Comparison of ENCODE assay signal across 8 cellular contexts in the genomic region with DNA sequence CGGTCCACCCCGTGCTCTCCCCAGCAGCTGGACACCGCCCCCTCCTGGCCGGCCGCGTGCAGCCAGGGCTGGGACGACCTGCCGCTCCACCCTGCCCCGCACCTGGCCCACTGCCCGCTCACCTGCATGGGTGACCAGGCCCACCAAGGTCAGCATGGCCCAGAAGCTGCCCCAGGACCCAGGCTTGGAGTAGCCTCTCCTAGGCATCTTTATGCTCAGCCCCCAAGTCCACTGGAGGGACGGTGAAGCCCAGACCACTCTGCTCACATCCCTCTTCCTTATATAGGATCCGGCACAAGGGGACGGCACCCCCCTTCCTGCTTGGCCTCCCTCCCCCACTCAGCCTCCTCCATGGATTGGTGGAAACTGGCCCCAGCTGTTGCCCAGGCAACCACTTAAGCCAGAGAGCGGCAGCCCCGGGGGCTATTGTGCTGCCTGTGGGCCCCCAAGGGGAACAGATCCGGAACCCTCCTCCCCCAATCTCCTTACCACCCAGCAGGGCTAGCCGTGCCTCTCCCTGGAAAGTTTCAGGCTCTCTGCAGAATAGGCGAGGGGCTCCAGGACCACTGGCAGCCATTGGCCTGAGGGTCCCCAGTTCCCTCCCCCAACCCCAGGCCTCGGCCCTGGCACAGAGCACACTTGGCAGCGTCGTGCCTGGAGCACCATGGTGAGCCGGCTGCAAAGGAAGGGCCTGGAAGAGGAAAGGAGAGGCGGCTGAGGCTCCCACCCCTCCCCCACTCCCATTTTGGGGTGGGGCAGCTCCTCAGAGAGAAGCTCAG. TPM values are rescaled to one million over a fixed set of nuclear protein-coding genes. Genes with fewer than 3 reads are reported as not detected.
DNase-seq lines count a peak whose midpoint lies in the region; ATAC-seq and TF ChIP-seq lines count a peak whose summit lies in the region.

A gene with protein sequence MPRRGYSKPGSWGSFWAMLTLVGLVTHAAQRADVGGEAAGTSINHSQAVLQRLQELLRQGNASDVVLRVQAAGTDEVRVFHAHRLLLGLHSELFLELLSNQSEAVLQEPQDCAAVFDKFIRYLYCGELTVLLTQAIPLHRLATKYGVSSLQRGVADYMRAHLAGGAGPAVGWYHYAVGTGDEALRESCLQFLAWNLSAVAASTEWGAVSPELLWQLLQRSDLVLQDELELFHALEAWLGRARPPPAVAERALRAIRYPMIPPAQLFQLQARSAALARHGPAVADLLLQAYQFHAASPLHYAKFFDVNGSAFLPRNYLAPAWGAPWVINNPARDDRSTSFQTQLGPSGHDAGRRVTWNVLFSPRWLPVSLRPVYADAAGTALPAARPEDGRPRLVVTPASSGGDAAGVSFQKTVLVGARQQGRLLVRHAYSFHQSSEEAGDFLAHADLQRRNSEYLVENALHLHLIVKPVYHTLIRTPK (minus strand): TSS at position 256 of the 779 bp plus-strand sequence. CDS start 49 bp downstream, at position 207.

- no peaks in the 10 kb centered on the region for H3K27me3 ChIP-seq in neuron (ENCODE audit: insufficient read depth, low read length)

- peak; percentile 83 for DNase-seq in DMS79 treated with DMSO at 0.1 percent for 48 hours (lab: John Stamatoyannopoulos, UW)
- DNase-seq in NCI-H128 (lab: John Stamatoyannopoulos, UW; ENCODE audit: unreplicated experiment), result peak; percentile 79
- peak; percentile 71 for DNase-seq in activated CD8-positive, alpha-beta memory T cell treated with anti-CD3 and anti-CD28 coated beads for 24 hours
- peak; percentile 21 for DNase-seq in fibroblast of villous mesenchyme (ENCODE audit: low read depth)
- no peak for DNase-seq in AML-193 (lab: John Stamatoyannopoulos, UW)

- TF ChIP-seq CTCF in fibroblast of villous mesenchyme (IDR thresholded peaks at IDR 0.05; ENCODE audit: insufficient read depth, low read depth, low read length), result peak; percentile 61

- H3K36me3 ChIP-seq in neuron (ENCODE audit: insufficient read depth, low read length), result peaks cover 3% of the 10 kb centered on the region

- H3K4me3 ChIP-seq in fibroblast of villous mesenchyme (ENCODE audit: low read depth, low read length), result no peak within 1 kb of the TSS
- peak within 1 kb of the TSS; percentile 43 for H3K4me3 ChIP-seq in neuron (ENCODE audit: low read length)

- ATAC-seq in HG03565 (IDR thresholded peaks at IDR 0.05; ENCODE audit: unreplicated experiment) (no peak), HG02885 (IDR thresholded peaks at IDR 0.05; ENCODE audit: poor library complexity, unreplicated experiment) (no peak)

- H3K9me3 ChIP-seq in neuron (ENCODE audit: low read length), result no peaks in the 10 kb centered on the region

- peak within 1 kb of the TSS; percentile 38 for H2AFZ ChIP-seq in neuron (ENCODE audit: low read depth, low read length)

- H3K4me1 ChIP-seq in neuron (ENCODE audit: insufficient read depth, low read length), result peaks cover 26% of the 10 kb centered on the region

RNA-seq across cellular contexts. Expression of the gene that starts here (rescaled TPM):
- total RNA-seq in fibroblast of villous mesenchyme, result not detected in 2 replicates

Comparison
In these comparisons a context has a peak if more than half of its experiments do, and no peak if none do; other contexts are left out.
1. Peak in DNase-seq in fibroblast of villous mesenchyme; RNA of the gene not detected or under 1 TPM.
2. DNase-seq: peak in DMS79 treated with DMSO at 0.1 percent for 48 hours (single experiment), NCI-H128 (single experiment) and activated CD8-positive, alpha-beta memory T cell treated with anti-CD3 and anti-CD28 coated beads for 24 hours (single experiment); none in AML-193 (0 of 2).